In the genomic region with DNA sequence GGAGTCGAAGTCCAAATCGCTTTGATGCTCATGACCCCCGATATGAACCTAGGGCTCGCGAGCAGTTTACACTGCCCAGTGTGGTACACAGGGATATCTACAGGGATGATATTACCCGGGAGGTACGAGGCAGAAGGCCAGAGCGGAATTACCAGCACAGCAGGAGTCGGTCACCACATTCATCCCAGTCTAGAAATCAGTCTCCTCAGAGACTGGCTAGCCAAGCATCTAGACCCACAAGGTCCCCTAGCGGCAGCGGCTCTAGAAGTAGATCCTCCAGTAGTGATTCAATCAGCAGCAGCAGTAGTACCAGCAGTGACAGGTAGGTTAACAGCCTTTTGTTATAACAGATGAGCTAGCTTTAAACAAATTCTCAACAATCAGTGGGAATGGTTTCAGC, we compare ENCODE assay signal across 14 cellular contexts. TPM values are rescaled to one million over a fixed set of nuclear protein-coding genes. Genes with fewer than 3 reads are reported as not detected.
DNase-seq lines count a peak whose midpoint lies in the region; ATAC-seq and TF ChIP-seq lines count a peak whose summit lies in the region.
"Had no signal": no experiment of that assay in that cellular context is flagged by ENCODE, and none has a peak within 500 bp of the region (broad histone marks: within the 10 kb centered on the region; RNA-seq: fewer than 3 reads in every experiment).

No MANE protein-coding gene starts in this region.

- H3K4me3 ChIP-seq in PC-3 (ENCODE audit: low read length) (no peak overlapping the region), fibroblast of villous mesenchyme (ENCODE audit: low read depth, low read length) (no peak overlapping the region)
- H3K4me3 ChIP-seq: esophagus muscularis mucosa had no signal

- H3K36me3 Mint-ChIP-seq in neural crest cell (ENCODE audit: low read depth): peaks cover 6% of the 10 kb centered on the region
- peaks cover 17% of the 10 kb centered on the region for H3K36me3 Mint-ChIP-seq in activated naive CD8-positive, alpha-beta T cell treated with anti-CD3 and anti-CD28 coated beads for 36 hours

- CTCF ChIA-PET in PC-3 (lab: Charles Lee): interaction anchor here (0.6 to 1.0 kb wide), 3 partner anchors 71 to 162 kb away, joined by 3 to 10 read pairs (median 7); no protein-coding TSS in a partner anchor

- H3K79me2 ChIP-seq in PC-3 (ENCODE audit: low read length): peaks cover 100% of the 10 kb centered on the region

- H4K20me1 ChIP-seq in PC-3 (ENCODE audit: low read length): peaks cover 12% of the 10 kb centered on the region; the same call in 1 of the 2 replicates

- no TSS peak for BruUV-seq in PC-3 (replicated peaks; lab: Mats Ljungman, UMichigan)

- DNase-seq in ELR (ENCODE audit: low read depth) (peak; percentile 13), PC-3 (no peak), fibroblast of villous mesenchyme (ENCODE audit: low read depth) (peak; percentile 31), neural crest cell (ENCODE audit: low read depth, low spot score) (no peak), NCI-H69 (lab: John Stamatoyannopoulos, UW) (no peak)
- no peak for DNase-seq in activated naive CD8-positive, alpha-beta T cell treated with anti-CD3 and anti-CD28 coated beads for 36 hours
- DNase-seq: activated CD4-positive, alpha-beta T cell treated with anti-CD3 and anti-CD28 coated beads for 36 hours; NCI-H526 treated with DMSO at 0.1 percent for 48 hours; occipital lobe; stimulated activated CD4-positive, alpha-beta T cell treated with anti-CD3 and anti-CD28 coated beads, Interleukin-1b, Interleukin-23, amount 100 ng/mL, for 48 hours had no signal

- ATAC-seq in PC-3 (peak; percentile 31; the same call in 1 of the 2 replicates), HG03342 (IDR thresholded peaks at IDR 0.05; ENCODE audit: unreplicated experiment) (no peak), HG02870 (IDR thresholded peaks at IDR 0.05; ENCODE audit: unreplicated experiment) (no peak)
- ATAC-seq: activated CD4-positive, alpha-beta T cell treated with anti-CD3 and anti-CD28 coated beads for 36 hours; stimulated activated effector memory CD8-positive, alpha-beta T cell treated with anti-CD3 and anti-CD28 coated beads, Interleukin-12 subunit alpha, Interleukin-12 subunit beta, amount 100 ng/mL, for 72 hours had no signal

- H3K9ac ChIP-seq in PC-3 (ENCODE audit: low read length): no peak overlapping the region

- H3K4me3 Mint-ChIP-seq in neural crest cell: no peak overlapping the region
- H3K4me3 Mint-ChIP-seq in activated naive CD8-positive, alpha-beta T cell treated with anti-CD3 and anti-CD28 coated beads for 36 hours: no peak overlapping the region
- H3K4me3 Mint-ChIP-seq: activated CD4-positive, alpha-beta T cell treated with anti-CD3 and anti-CD28 coated beads for 36 hours; stimulated activated effector memory CD8-positive, alpha-beta T cell treated with anti-CD3 and anti-CD28 coated beads, Interleukin-12 subunit alpha, Interleukin-12 subunit beta, amount 100 ng/mL, for 72 hours had no signal

- H3K27me3 Mint-ChIP-seq in neural crest cell (ENCODE audit: low read depth): no peaks in the 10 kb centered on the region
- H3K27me3 Mint-ChIP-seq in activated naive CD8-positive, alpha-beta T cell treated with anti-CD3 and anti-CD28 coated beads for 36 hours: no peaks in the 10 kb centered on the region
- H3K27me3 Mint-ChIP-seq: activated CD4-positive, alpha-beta T cell treated with anti-CD3 and anti-CD28 coated beads for 36 hours had no signal

- H3K9me3 ChIP-seq in PC-3 (ENCODE audit: low read length): no peaks in the 10 kb centered on the region
- H3K9me3 ChIP-seq: esophagus muscularis mucosa had no signal

- H3K36me3 ChIP-seq in PC-3 (ENCODE audit: low read depth, low read length): peaks cover 21% of the 10 kb centered on the region; the same call in 1 of the 2 replicates

- no peak overlapping the region for H2AFZ ChIP-seq in PC-3 (ENCODE audit: low read length)

- no peaks in the 10 kb centered on the region for H3K9me3 Mint-ChIP-seq in neural crest cell
- H3K9me3 Mint-ChIP-seq in activated naive CD8-positive, alpha-beta T cell treated with anti-CD3 and anti-CD28 coated beads for 36 hours: no peaks in the 10 kb centered on the region
- H3K9me3 Mint-ChIP-seq: stimulated activated effector memory CD8-positive, alpha-beta T cell treated with anti-CD3 and anti-CD28 coated beads, Interleukin-12 subunit alpha, Interleukin-12 subunit beta, amount 100 ng/mL, for 72 hours had no signal

- H3K27me3 ChIP-seq in PC-3 (ENCODE audit: low read length): no peaks in the 10 kb centered on the region
- H3K27me3 ChIP-seq: esophagus muscularis mucosa had no signal

- intact Hi-C loops in PC-3 (cut with micrococcal nuclease): no loop called here

- H3K4me2 ChIP-seq in PC-3 (ENCODE audit: low read length): no peak overlapping the region

- peaks cover 5% of the 10 kb centered on the region for H3K4me1 Mint-ChIP-seq in neural crest cell
- H3K4me1 Mint-ChIP-seq in activated naive CD8-positive, alpha-beta T cell treated with anti-CD3 and anti-CD28 coated beads for 36 hours: peaks cover 44% of the 10 kb centered on the region

- no peak overlapping the region for H3K27ac ChIP-seq in PC-3 (ENCODE audit: low read length)
- H3K27ac ChIP-seq: esophagus muscularis mucosa had no signal

- no peaks in the 10 kb centered on the region for H3K9me2 ChIP-seq in PC-3 (replicated peaks; ENCODE audit: low read length)

- H3K4me1 ChIP-seq in PC-3 (ENCODE audit: insufficient read depth, low read length): no peaks in the 10 kb centered on the region

- POLR2A ChIA-PET in PC-3 (lab: Charles Lee; ENCODE audit: unreplicated experiment): no interaction called here

- H3F3A ChIP-seq in PC-3 (ENCODE audit: low read length, unreplicated experiment): no peaks in the 10 kb centered on the region

- H3K27ac Mint-ChIP-seq in neural crest cell (ENCODE audit: unreplicated experiment): no peak overlapping the region
- H3K27ac Mint-ChIP-seq in activated naive CD8-positive, alpha-beta T cell treated with anti-CD3 and anti-CD28 coated beads for 36 hours: no peak overlapping the region
- H3K27ac Mint-ChIP-seq: activated CD4-positive, alpha-beta T cell treated with anti-CD3 and anti-CD28 coated beads for 36 hours; stimulated activated effector memory CD8-positive, alpha-beta T cell treated with anti-CD3 and anti-CD28 coated beads, Interleukin-12 subunit alpha, Interleukin-12 subunit beta, amount 100 ng/mL, for 72 hours had no signal

- TF ChIP-seq CTCF in PC-3 (conservative IDR thresholded peaks at IDR 0.05; ENCODE audit: low read depth, low read length) (no peak; the same call in 1 of the 2 replicates), fibroblast of villous mesenchyme (IDR thresholded peaks at IDR 0.05; ENCODE audit: insufficient read depth, low read depth, low read length) (peak; percentile 41), neural crest cell (conservative IDR thresholded peaks at IDR 0.05) (peak; percentile 52)

RNA-seq across cellular contexts. Expression of gene SPEN, which starts 28.9 kb away (rescaled TPM):
- total RNA-seq in PC-3 (2014; rRNA removed) (26.7 and 35.7 TPM in 2 replicates), fibroblast of villous mesenchyme (25.4 and 30.2 TPM in 2 replicates), neural crest cell (66.5 and 69.4 TPM in 2 replicates)
- total RNA-seq in activated naive CD8-positive, alpha-beta T cell treated with anti-CD3 and anti-CD28 coated beads for 36 hours: 10 to 100 TPM; 49.3 to 51.9 TPM

Comparison
In these comparisons a context has a peak if more than half of its experiments do, and no peak if none do; other contexts are left out.
1. DNase-seq: peak in ELR (single experiment) and fibroblast of villous mesenchyme (single experiment); none in PC-3 (single experiment), neural crest cell (single experiment), activated naive CD8-positive, alpha-beta T cell treated with anti-CD3 and anti-CD28 coated beads for 36 hours (single experiment) and NCI-H69 (single experiment).